In genomic region chr18:8760984-8761383, GRCh38 we compare ENCODE assay signal across 7 cellular contexts.
"Had no signal": no experiment of that assay in that cellular context is flagged by ENCODE, and none has a peak within 500 bp of the region (broad histone marks: within the 10 kb centered on the region; RNA-seq: fewer than 3 reads in every experiment).

No MANE protein-coding gene starts in this region.

- DNase-seq: GM23248, GOT3, H7, HFFc6, IMR-90 had no signal

- H3K36me3 ChIP-seq: HAP-1 had no signal

- H3K27ac ChIP-seq: GM23248 had no signal

- ATAC-seq: HCT116 had no signal

- H3K4me3 ChIP-seq: GM23248, HAP-1 had no signal

- H3K9ac ChIP-seq: GM23248 had no signal

- H3K9me3 ChIP-seq: HAP-1 had no signal

- H3K4me1 ChIP-seq: HAP-1 had no signal
